2 cellular contexts compared by ENCODE assay signal in genomic region chr7:102942181-102942882, GRCh38.
TF ChIP-seq lines count a peak whose summit lies in the region.

No MANE protein-coding gene starts in this region.

TF ChIP-seq in GM23338, 12 proteins besides CTCF, POLR2A, EP300 and RAD21 (continued from another document):
- TF ChIP-seq EZH2 (IDR thresholded peaks at IDR 0.05; ENCODE audit: low read depth, unreplicated experiment): no peak
- TF ChIP-seq, protein P1, sequence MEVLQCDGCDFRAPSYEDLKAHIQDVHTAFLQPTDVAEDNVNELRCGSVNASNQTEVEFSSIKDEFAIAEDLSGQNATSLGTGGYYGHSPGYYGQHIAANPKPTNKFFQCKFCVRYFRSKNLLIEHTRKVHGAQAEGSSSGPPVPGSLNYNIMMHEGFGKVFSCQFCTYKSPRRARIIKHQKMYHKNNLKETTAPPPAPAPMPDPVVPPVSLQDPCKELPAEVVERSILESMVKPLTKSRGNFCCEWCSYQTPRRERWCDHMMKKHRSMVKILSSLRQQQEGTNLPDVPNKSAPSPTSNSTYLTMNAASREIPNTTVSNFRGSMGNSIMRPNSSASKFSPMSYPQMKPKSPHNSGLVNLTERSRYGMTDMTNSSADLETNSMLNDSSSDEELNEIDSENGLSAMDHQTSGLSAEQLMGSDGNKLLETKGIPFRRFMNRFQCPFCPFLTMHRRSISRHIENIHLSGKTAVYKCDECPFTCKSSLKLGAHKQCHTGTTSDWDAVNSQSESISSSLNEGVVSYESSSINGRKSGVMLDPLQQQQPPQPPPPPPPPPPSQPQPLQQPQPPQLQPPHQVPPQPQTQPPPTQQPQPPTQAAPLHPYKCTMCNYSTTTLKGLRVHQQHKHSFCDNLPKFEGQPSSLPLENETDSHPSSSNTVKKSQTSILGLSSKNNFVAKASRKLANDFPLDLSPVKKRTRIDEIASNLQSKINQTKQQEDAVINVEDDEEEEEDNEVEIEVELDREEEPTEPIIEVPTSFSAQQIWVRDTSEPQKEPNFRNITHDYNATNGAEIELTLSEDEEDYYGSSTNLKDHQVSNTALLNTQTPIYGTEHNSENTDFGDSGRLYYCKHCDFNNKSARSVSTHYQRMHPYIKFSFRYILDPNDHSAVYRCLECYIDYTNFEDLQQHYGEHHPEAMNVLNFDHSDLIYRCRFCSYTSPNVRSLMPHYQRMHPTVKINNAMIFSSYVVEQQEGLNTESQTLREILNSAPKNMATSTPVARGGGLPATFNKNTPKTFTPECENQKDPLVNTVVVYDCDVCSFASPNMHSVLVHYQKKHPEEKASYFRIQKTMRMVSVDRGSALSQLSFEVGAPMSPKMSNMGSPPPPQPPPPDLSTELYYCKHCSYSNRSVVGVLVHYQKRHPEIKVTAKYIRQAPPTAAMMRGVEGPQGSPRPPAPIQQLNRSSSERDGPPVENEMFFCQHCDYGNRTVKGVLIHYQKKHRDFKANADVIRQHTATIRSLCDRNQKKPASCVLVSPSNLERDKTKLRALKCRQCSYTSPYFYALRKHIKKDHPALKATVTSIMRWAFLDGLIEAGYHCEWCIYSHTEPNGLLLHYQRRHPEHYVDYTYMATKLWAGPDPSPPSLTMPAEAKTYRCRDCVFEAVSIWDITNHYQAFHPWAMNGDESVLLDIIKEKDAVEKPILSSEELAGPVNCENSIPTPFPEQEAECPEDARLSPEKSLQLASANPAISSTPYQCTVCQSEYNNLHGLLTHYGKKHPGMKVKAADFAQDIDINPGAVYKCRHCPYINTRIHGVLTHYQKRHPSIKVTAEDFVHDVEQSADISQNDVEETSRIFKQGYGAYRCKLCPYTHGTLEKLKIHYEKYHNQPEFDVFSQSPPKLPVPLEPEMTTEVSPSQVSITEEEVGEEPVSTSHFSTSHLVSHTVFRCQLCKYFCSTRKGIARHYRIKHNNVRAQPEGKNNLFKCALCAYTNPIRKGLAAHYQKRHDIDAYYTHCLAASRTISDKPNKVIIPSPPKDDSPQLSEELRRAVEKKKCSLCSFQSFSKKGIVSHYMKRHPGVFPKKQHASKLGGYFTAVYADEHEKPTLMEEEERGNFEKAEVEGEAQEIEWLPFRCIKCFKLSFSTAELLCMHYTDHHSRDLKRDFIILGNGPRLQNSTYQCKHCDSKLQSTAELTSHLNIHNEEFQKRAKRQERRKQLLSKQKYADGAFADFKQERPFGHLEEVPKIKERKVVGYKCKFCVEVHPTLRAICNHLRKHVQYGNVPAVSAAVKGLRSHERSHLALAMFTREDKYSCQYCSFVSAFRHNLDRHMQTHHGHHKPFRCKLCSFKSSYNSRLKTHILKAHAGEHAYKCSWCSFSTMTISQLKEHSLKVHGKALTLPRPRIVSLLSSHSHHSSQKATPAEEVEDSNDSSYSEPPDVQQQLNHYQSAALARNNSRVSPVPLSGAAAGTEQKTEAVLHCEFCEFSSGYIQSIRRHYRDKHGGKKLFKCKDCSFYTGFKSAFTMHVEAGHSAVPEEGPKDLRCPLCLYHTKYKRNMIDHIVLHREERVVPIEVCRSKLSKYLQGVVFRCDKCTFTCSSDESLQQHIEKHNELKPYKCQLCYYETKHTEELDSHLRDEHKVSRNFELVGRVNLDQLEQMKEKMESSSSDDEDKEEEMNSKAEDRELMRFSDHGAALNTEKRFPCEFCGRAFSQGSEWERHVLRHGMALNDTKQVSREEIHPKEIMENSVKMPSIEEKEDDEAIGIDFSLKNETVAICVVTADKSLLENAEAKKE (CRISPR knock-in tag; IDR thresholded peaks at IDR 0.05): no peak
- no peak for TF ChIP-seq POLR2AphosphoS5 (IDR thresholded peaks at IDR 0.05; ENCODE audit: low read depth)
- TF ChIP-seq, protein P2, sequence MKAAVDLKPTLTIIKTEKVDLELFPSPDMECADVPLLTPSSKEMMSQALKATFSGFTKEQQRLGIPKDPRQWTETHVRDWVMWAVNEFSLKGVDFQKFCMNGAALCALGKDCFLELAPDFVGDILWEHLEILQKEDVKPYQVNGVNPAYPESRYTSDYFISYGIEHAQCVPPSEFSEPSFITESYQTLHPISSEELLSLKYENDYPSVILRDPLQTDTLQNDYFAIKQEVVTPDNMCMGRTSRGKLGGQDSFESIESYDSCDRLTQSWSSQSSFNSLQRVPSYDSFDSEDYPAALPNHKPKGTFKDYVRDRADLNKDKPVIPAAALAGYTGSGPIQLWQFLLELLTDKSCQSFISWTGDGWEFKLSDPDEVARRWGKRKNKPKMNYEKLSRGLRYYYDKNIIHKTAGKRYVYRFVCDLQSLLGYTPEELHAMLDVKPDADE (IDR thresholded peaks at IDR 0.05): no peak
- peak; percentile 54; the same call in 1 of the 2 replicates for TF ChIP-seq NANOG (IDR thresholded peaks at IDR 0.05; ENCODE audit: borderline replicate concordance)
- no peak for TF ChIP-seq REST (IDR thresholded peaks at IDR 0.05; ENCODE audit: unreplicated experiment)
- no peak for TF ChIP-seq ZNF114 (CRISPR knock-in tag; IDR thresholded peaks at IDR 0.05)
- no peak for TF ChIP-seq STAT1 (IDR thresholded peaks at IDR 0.05; ENCODE audit: unreplicated experiment)

TF ChIP-seq in GM12891, 5 proteins besides CTCF, POLR2A, EP300 and RAD21 (continued from another document):
- TF ChIP-seq TAF1 (IDR thresholded peaks at IDR 0.05; ENCODE audit: low read depth, low read length) (no peak), PAX5 (IDR thresholded peaks at IDR 0.05; ENCODE audit: insufficient read depth, low read length, severe bottlenecking) (no peak), SPI1 (IDR thresholded peaks at IDR 0.05; ENCODE audit: low read depth, low read length) (no peak)
TF ChIP-seq in GM12891: peak in this region for 0.
